17 cellular contexts compared by ENCODE assay signal in genomic region chr17:76612977-76613851, GRCh38. TPM values are rescaled to one million over a fixed set of nuclear protein-coding genes. Genes with fewer than 3 reads are reported as not detected.
A peak's percentile ranks its signal among the peaks of the same experiment; 100 is the strongest.
DNase-seq lines count a peak whose midpoint lies in the region; ATAC-seq, FAIRE-seq and TF ChIP-seq lines count a peak whose summit lies in the region.
"Had no signal": no experiment of that assay in that cellular context is flagged by ENCODE, and none has a peak within 500 bp of the region (broad histone marks: within the 10 kb centered on the region; RNA-seq: fewer than 3 reads in every experiment).

No MANE protein-coding gene starts in this region.

- TF ChIP-seq EP300 in GM12878 (IDR thresholded peaks at IDR 0.05; ENCODE audit: borderline replicate concordance in 1 of 2, control insufficient read depth in 1 of 2, low read depth in 2 of 2, low read length in 2 of 2), result no peak

- H3K4me3 ChIP-seq in NB4 (ENCODE audit: low read depth, low read length) (no peak overlapping the region), GM12878 (no peak overlapping the region)
- no peak overlapping the region for H3K4me3 ChIP-seq in CD8-positive, alpha-beta T cell (ENCODE audit: low read depth, low read length)
- H3K4me3 ChIP-seq: esophagus muscularis mucosa, uterus had no signal

- H3K27me3 ChIP-seq in GM12878 (replicated peaks in 1 of 2; ENCODE audit: control insufficient read depth in 2 of 2, insufficient read depth in 2 of 2, low read length in 1 of 2), result no peaks in the 10 kb centered on the region
- H3K27me3 ChIP-seq in CD8-positive, alpha-beta T cell (ENCODE audit: insufficient read depth, low read length), result no peaks in the 10 kb centered on the region
- H3K27me3 ChIP-seq: esophagus muscularis mucosa, neutrophil, uterus had no signal

- no peaks in the 10 kb centered on the region for H3K36me3 ChIP-seq in GM12878 (ENCODE audit: control insufficient read depth in 2 of 2, insufficient read depth in 2 of 2, low read length in 1 of 2)
- no peaks in the 10 kb centered on the region for H3K36me3 ChIP-seq in CD8-positive, alpha-beta T cell (ENCODE audit: insufficient read depth, low read length)
- H3K36me3 ChIP-seq: esophagus muscularis mucosa, neutrophil, uterus had no signal

- no peak for TF ChIP-seq RAD21 in GM12878 (IDR thresholded peaks at IDR 0.05; ENCODE audit: insufficient read depth, low read depth, low read length)

- no peaks in the 10 kb centered on the region for H3K79me2 ChIP-seq in GM12878 (ENCODE audit: control insufficient read depth, insufficient read depth, low read length)

- SMC1A ChIA-PET in GM12878 (lab: Charles Lee; ENCODE audit: uncharacterized antibody, unreplicated experiment), result interaction anchor here (0.9 to 1.4 kb wide), 3 partner anchors 11 to 14 kb away, joined by 3 to 6 read pairs (median 3); no protein-coding TSS in a partner anchor

- POLR2A ChIA-PET in GM12878 (lab: Charles Lee), result no interaction called here
- POLR2A ChIA-PET in CD8-positive, alpha-beta T cell (lab: Charles Lee), result interaction anchor here (1.2 kb wide), 1 partner anchor 14 kb away, joined by 3 read pairs; no protein-coding TSS in a partner anchor

- H3K4me2 ChIP-seq in GM12878 (ENCODE audit: control insufficient read depth, insufficient read depth), result no peak overlapping the region

- no peaks in the 10 kb centered on the region; the same call in 2 of the 3 replicates for H3K9me3 ChIP-seq in GM12878 (replicated peaks; ENCODE audit: control insufficient read depth, insufficient read depth, low read length)
- H3K9me3 ChIP-seq in CD8-positive, alpha-beta T cell (ENCODE audit: low read length), result no peaks in the 10 kb centered on the region
- H3K9me3 ChIP-seq: esophagus muscularis mucosa, neutrophil, uterus had no signal

- no peak for TF ChIP-seq POLR2A in NB4 (IDR thresholded peaks at IDR 0.05; ENCODE audit: extremely low read depth, insufficient read length)
- no peak for TF ChIP-seq POLR2A in GM12878 (IDR thresholded peaks at IDR 0.05; ENCODE audit: low read depth, low read length)

- 38% methylated on average over 17 of the region's 17 CpGs for WGBS in GM12878 (ENCODE audit: insufficient coverage, insufficient replicate concordance, low lambda C conversion rate, missing lambda C conversion rate)

- no peaks in the 10 kb centered on the region for H4K20me1 ChIP-seq in GM12878 (ENCODE audit: control insufficient read depth, insufficient read depth)

- no peak overlapping the region for H3K9ac ChIP-seq in GM12878 (ENCODE audit: control insufficient read depth, insufficient read depth, low read length)

- DNase-seq in EH (ENCODE audit: low read depth), result peak; percentile 11
- peak; percentile 36 for DNase-seq in NB4 (ENCODE audit: low read depth)
- no peak for DNase-seq in GM12878 (ENCODE audit: low read depth, low spot score)
- DNase-seq in left colon, result no peak
- DNase-seq in stimulated activated CD4-positive, alpha-beta T cell treated with anti-CD3 and anti-CD28 coated beads, Interleukin-15, amount 100 ng/mL, for 24 hours, result no peak
- no peak for DNase-seq in CD8-positive, alpha-beta T cell
- no peak for DNase-seq in D341Med (ENCODE audit: low spot score)
- DNase-seq in activated CD8-positive, alpha-beta memory T cell treated with anti-CD3 and anti-CD28 coated beads for 24 hours, result no peak
- DNase-seq: activated CD4-positive, CD25-positive, alpha-beta regulatory T cell; NCI-H2171 treated with DMSO at 0.1 percent for 48 hours; Right ventricle myocardium superior; stimulated activated CD8-positive, alpha-beta memory T cell treated with anti-CD3 and anti-CD28 coated beads, Interleukin-4, amount 100 ng/mL, for 48 hours; uterus had no signal

- H3K4me3 Mint-ChIP-seq in CD8-positive, alpha-beta T cell, result no peak overlapping the region
- H3K4me3 Mint-ChIP-seq: IgD-negative memory B cell had no signal

- RAD21 ChIA-PET in GM12878 (lab: Charles Lee; ENCODE audit: unreplicated experiment), result interaction anchor here (1.6 kb wide), 1 partner anchor 12 kb away, joined by 5 read pairs; no protein-coding TSS in a partner anchor

- no peaks in the 10 kb centered on the region for H3K4me1 ChIP-seq in GM12878 (ENCODE audit: control insufficient read depth, insufficient read depth, low read length)
- H3K4me1 ChIP-seq in CD8-positive, alpha-beta T cell (ENCODE audit: insufficient read depth, low read length), result no peaks in the 10 kb centered on the region
- H3K4me1 ChIP-seq: esophagus muscularis mucosa, uterus had no signal

- no peaks in the 10 kb centered on the region for H3K27me3 Mint-ChIP-seq in CD8-positive, alpha-beta T cell (ENCODE audit: low read depth)
- H3K27me3 Mint-ChIP-seq: IgD-negative memory B cell had no signal

- H3K4me1 Mint-ChIP-seq in CD8-positive, alpha-beta T cell (ENCODE audit: low read depth), result peaks cover 7% of the 10 kb centered on the region

- intact Hi-C loops in GM12878 (cut with micrococcal nuclease; ENCODE audit: unreplicated experiment) (no loop called here), left colon (cut with DNase I, micrococcal nuclease) (no loop called here)
- intact Hi-C loops in CD8-positive, alpha-beta T cell (cut with DNase I, micrococcal nuclease), result no loop called here

- BruUV-seq in GM12878 (replicated peaks; lab: Mats Ljungman, UMichigan), result no TSS peak

- TF ChIP-seq CTCF in NB4 (IDR thresholded peaks at IDR 0.05; ENCODE audit: low read depth, low read length) (no peak), GM12878 (IDR thresholded peaks at IDR 0.05 in 2 of 3, conservative IDR thresholded peaks at IDR 0.05 in 1 of 3; ENCODE audit: control insufficient read depth in 2 of 3, extremely low read depth in 1 of 3, insufficient read depth in 1 of 3, low read depth in 3 of 3, low read length in 3 of 3) (no peak)
- TF ChIP-seq CTCF in CD8-positive, alpha-beta T cell (IDR thresholded peaks at IDR 0.05), result no peak

- no peak overlapping the region for H3K27ac Mint-ChIP-seq in CD8-positive, alpha-beta T cell
- H3K27ac Mint-ChIP-seq: IgD-negative memory B cell had no signal

- no peaks in the 10 kb centered on the region for H3K9me3 Mint-ChIP-seq in CD8-positive, alpha-beta T cell

- peak; percentile 34; the same call in 2 of the 3 replicates for ATAC-seq in GM12878
- peak; percentile 58 for ATAC-seq in left colon
- no peak for ATAC-seq in CD8-positive, alpha-beta T cell

- CTCF ChIA-PET in GM12878 (lab: Yijun Ruan, JAX), result interaction anchor here (0.6 to 2.9 kb wide), 9 partner anchors 9 to 189 kb away, joined by 3 to 14 read pairs (median 4); no protein-coding TSS in a partner anchor
- CTCF ChIA-PET in CD8-positive, alpha-beta T cell (lab: Charles Lee), result interaction anchor here (0.8 to 1.6 kb wide), 4 partner anchors 11 to 90 kb away, joined by 3 to 5 read pairs (median 4); no protein-coding TSS in a partner anchor

- in situ Hi-C loops in GM12878 (cut with MboI), result no loop called here

- no peaks in the 10 kb centered on the region for H3K36me3 Mint-ChIP-seq in CD8-positive, alpha-beta T cell
- H3K36me3 Mint-ChIP-seq: IgD-negative memory B cell had no signal

- no peak overlapping the region for H3K27ac ChIP-seq in GM12878 (ENCODE audit: control insufficient read depth, insufficient read depth)
- H3K27ac ChIP-seq in CD8-positive, alpha-beta T cell (ENCODE audit: low read depth, low read length), result no peak overlapping the region
- H3K27ac ChIP-seq: esophagus muscularis mucosa, neutrophil, uterus had no signal

- no peak for FAIRE-seq in GM12878 (lab: Jason Lieb, UNC)
- FAIRE-seq: islet of Langerhans had no signal

- no peak overlapping the region for H2AFZ ChIP-seq in GM12878 (ENCODE audit: control insufficient read depth, low read depth, low read length)

TF ChIP-seq in GM12878, 131 proteins besides CTCF, POLR2A, EP300 and RAD21 (continues in another document):
- TF ChIP-seq SMAD1 (IDR thresholded peaks at IDR 0.05; ENCODE audit: low read depth, partially characterized antibody) (no peak), HDAC2 (IDR thresholded peaks at IDR 0.05) (no peak)

RNA-seq across cellular contexts. Expression of gene ST6GALNAC2, which starts 27.6 kb away (rescaled TPM):
- not detected in 2 replicates for total RNA-seq in GM12878 (2013; cell fraction: nucleolus; rRNA removed)
- total RNA-seq in GM12878 (2014; rRNA removed) (0.23 TPM in 1 of 2 replicates, not detected in the other), GM12878 (2014; rRNA removed; fragmentation: Illumina TruSeq; extraction: Trizol) (not detected in 2 replicates), GM12878 (2021) (0.13 and 0.41 TPM in 2 replicates), left colon (1 to 10 TPM; 3.9 to 4.5 TPM)
- 0.12 TPM for polyA plus RNA-seq in GM12878 (2011; ENCODE audit: low read depth)
- polyA plus RNA-seq in GM12878 (2011; rRNA removed) (0.08 and 0.17 TPM in 2 replicates), GM12878 (2014; fragmentation: Illumina TruSeq; extraction: Trizol) (not detected in 2 replicates), GM12878 (2014; fragmentation: Nextera tagmentation; extraction: Ambion mirVana) (not detected), GM12878 (2014; rRNA removed) (0.18 TPM in 1 of 2 replicates, not detected in the other), GM12878 (2016; fragmentation: Nextera tagmentation; extraction: Ambion mirVana) (under 1 TPM in 1 of 2 experiments, not detected in 1; 0.24 TPM)
- polyA plus RNA-seq in GM12878 (2011; cell fraction: cytosol; rRNA removed), result 0.06 and 0.12 TPM in 2 replicates
- 0.15 and 1.2 TPM in 2 replicates for polyA plus RNA-seq in GM12878 (2011; cell fraction: nucleus; rRNA removed)
- polyA plus RNA-seq in GM12878 (2012), result 0.28 TPM in 1 of 2 replicates, not detected in the other
- not detected in 2 replicates for polyA minus RNA-seq in GM12878 (2011; rRNA and poly(A)+ RNA removed)
- not detected in 2 replicates for polyA minus RNA-seq in GM12878 (2011; cell fraction: cytosol; rRNA and poly(A)+ RNA removed)
- polyA minus RNA-seq in GM12878 (2011; cell fraction: nucleus; rRNA and poly(A)+ RNA removed), result not detected in 2 replicates
- 1 to 10 TPM in 1 of 2 experiments, under 1 TPM in 1; 0.50 to 1.7 TPM for total RNA-seq in CD8-positive, alpha-beta T cell

RNA-seq across cellular contexts. Expression of gene ST6GALNAC1, which starts 30.3 kb away (rescaled TPM):
- total RNA-seq in GM12878 (2013; cell fraction: nucleolus; rRNA removed), result not detected in 2 replicates
- total RNA-seq in GM12878 (2014; rRNA removed) (not detected in 2 replicates), GM12878 (2014; rRNA removed; fragmentation: Illumina TruSeq; extraction: Trizol) (not detected in 2 replicates), GM12878 (2021) (0.08 and 0.29 TPM in 2 replicates), left colon (100 to 1,000 TPM; 322 to 434 TPM)
- polyA plus RNA-seq in GM12878 (2011; ENCODE audit: low read depth), result not detected
- polyA plus RNA-seq in GM12878 (2011; rRNA removed) (not detected in 2 replicates), GM12878 (2014; fragmentation: Illumina TruSeq; extraction: Trizol) (not detected in 2 replicates), GM12878 (2014; fragmentation: Nextera tagmentation; extraction: Ambion mirVana) (not detected), GM12878 (2014; rRNA removed) (not detected in 2 replicates), GM12878 (2016; fragmentation: Nextera tagmentation; extraction: Ambion mirVana) (not detected)
- not detected in 2 replicates for polyA plus RNA-seq in GM12878 (2011; cell fraction: cytosol; rRNA removed)
- not detected in 2 replicates for polyA plus RNA-seq in GM12878 (2011; cell fraction: nucleus; rRNA removed)
- polyA plus RNA-seq in GM12878 (2012), result not detected in 2 replicates
- not detected in 2 replicates for polyA minus RNA-seq in GM12878 (2011; rRNA and poly(A)+ RNA removed)
- polyA minus RNA-seq in GM12878 (2011; cell fraction: cytosol; rRNA and poly(A)+ RNA removed), result not detected in 2 replicates
- polyA minus RNA-seq in GM12878 (2011; cell fraction: nucleus; rRNA and poly(A)+ RNA removed), result not detected in 2 replicates
- not detected for total RNA-seq in CD8-positive, alpha-beta T cell

Comparison
In these comparisons a context has a peak if more than half of its experiments do, and no peak if none do; other contexts are left out.
1. DNase-seq: peak in EH (single experiment) and NB4 (single experiment); none in GM12878 (single experiment), left colon (0 of 2), stimulated activated CD4-positive, alpha-beta T cell treated with anti-CD3 and anti-CD28 coated beads, Interleukin-15, amount 100 ng/mL, for 24 hours (single experiment), CD8-positive, alpha-beta T cell (0 of 7), D341Med (single experiment) and activated CD8-positive, alpha-beta memory T cell treated with anti-CD3 and anti-CD28 coated beads for 24 hours (single experiment).
2. RNA of gene ST6GALNAC1, which starts 30.3 kb away (total RNA-seq): 322 to 434 TPM in left colon; not detected in CD8-positive, alpha-beta T cell and 0.08 to 0.29 TPM in GM12878; every median in the first group is over 100 times any median in the second.